ENCODE assay signal across 25 cellular contexts in the genomic region with DNA sequence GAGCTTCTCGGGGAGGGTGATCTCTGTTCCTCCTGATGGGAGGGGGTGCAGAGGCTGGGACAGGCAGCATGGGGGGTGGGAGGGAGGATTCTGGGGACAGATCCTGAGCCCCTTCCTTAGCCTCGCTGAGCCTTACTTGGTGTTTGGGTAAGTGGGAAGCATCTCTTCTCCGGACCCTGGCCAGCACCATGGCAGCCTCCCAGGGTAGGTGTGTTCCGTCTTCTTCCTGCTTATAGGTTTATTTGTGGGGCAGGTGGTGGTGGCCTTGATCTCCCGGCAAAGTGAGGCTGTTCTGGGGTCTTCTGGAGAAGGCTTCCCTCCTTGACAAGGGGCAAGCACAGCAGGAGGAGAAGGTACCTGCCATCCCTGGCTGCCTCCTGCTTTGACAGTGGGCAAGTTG.
"Had no signal": no experiment of that assay in that cellular context is flagged by ENCODE, and none has a peak within 500 bp of the region (broad histone marks: within the 10 kb centered on the region; RNA-seq: fewer than 3 reads in every experiment).

No MANE protein-coding gene starts in this region.

- H3K36me3 ChIP-seq: cardiac muscle cell, Peyer's patch had no signal

- H3K4me3 Mint-ChIP-seq: activated B cell treated with CpG ODN at 0.5 μM for 24 hours; activated CD4-positive, alpha-beta memory T cell treated with anti-CD3 and anti-CD28 coated beads for 36 hours; activated naive CD8-positive, alpha-beta T cell treated with anti-CD3 and anti-CD28 coated beads for 36 hours; activated T-cell treated with anti-CD3 and anti-CD28 coated beads, Interleukin-2, amount 50 U/mL, for 72 hours; activated T-helper 17 cell treated with anti-CD3 and anti-CD28 coated beads, Interleukin-2, amount 50 U/mL, for 72 hours had no signal

- H3K9me3 Mint-ChIP-seq: activated B cell treated with CpG ODN at 0.5 μM for 24 hours; activated CD4-positive, alpha-beta memory T cell treated with anti-CD3 and anti-CD28 coated beads for 36 hours; activated naive CD8-positive, alpha-beta T cell treated with anti-CD3 and anti-CD28 coated beads for 36 hours; activated T-helper 17 cell treated with anti-CD3 and anti-CD28 coated beads, Interleukin-2, amount 50 U/mL, for 72 hours had no signal

- H3K4me1 Mint-ChIP-seq: activated B cell treated with CpG ODN at 0.5 μM for 24 hours; activated naive CD8-positive, alpha-beta T cell treated with anti-CD3 and anti-CD28 coated beads for 36 hours; activated T-helper 17 cell treated with anti-CD3 and anti-CD28 coated beads, Interleukin-2, amount 50 U/mL, for 72 hours had no signal

- H3K4me3 ChIP-seq: cardiac muscle cell, Peyer's patch had no signal

- ATAC-seq: activated T-cell treated with anti-CD3 and anti-CD28 coated beads, Interleukin-2, amount 50 U/mL, for 72 hours; activated T-helper 17 cell treated with anti-CD3 and anti-CD28 coated beads, Interleukin-2, amount 50 U/mL, for 72 hours; PC-3 had no signal

- H3K27me3 Mint-ChIP-seq: activated B cell treated with CpG ODN at 0.5 μM for 24 hours; activated CD4-positive, alpha-beta memory T cell treated with anti-CD3 and anti-CD28 coated beads for 36 hours; activated naive CD8-positive, alpha-beta T cell treated with anti-CD3 and anti-CD28 coated beads for 36 hours had no signal

- H3K4me1 ChIP-seq: Peyer's patch had no signal

- H3K27ac ChIP-seq: cardiac muscle cell, Peyer's patch, VCaP had no signal

- H3K27ac Mint-ChIP-seq: activated B cell treated with CpG ODN at 0.5 μM for 24 hours; activated CD4-positive, alpha-beta memory T cell treated with anti-CD3 and anti-CD28 coated beads for 36 hours; activated naive CD8-positive, alpha-beta T cell treated with anti-CD3 and anti-CD28 coated beads for 36 hours; activated T-cell treated with anti-CD3 and anti-CD28 coated beads, Interleukin-2, amount 50 U/mL, for 72 hours; activated T-helper 17 cell treated with anti-CD3 and anti-CD28 coated beads, Interleukin-2, amount 50 U/mL, for 72 hours had no signal

- DNase-seq: activated B cell treated with CpG ODN at 0.5 μM for 24 hours; activated CD4-positive, alpha-beta memory T cell treated with anti-CD3 and anti-CD28 coated beads for 36 hours; activated CD4-positive, alpha-beta T cell treated with anti-CD3 and anti-CD28 coated beads for 4 hours; activated CD4-positive, alpha-beta T cell treated with anti-CD3 and anti-CD28 coated beads, Interleukin-2, amount 50 U/mL, for 1 hour; activated CD4-positive, CD25-positive, alpha-beta regulatory T cell treated with anti-CD3 and anti-CD28 coated beads, Interleukin-2, amount 50 U/mL, for 72 hours; activated effector memory CD4-positive, alpha-beta T cell treated with anti-CD3 and anti-CD28 coated beads, Interleukin-2, amount 50 U/mL, for 16 hours; activated naive CD4-positive, alpha-beta T cell; activated naive CD4-positive, alpha-beta T cell treated with anti-CD3 and anti-CD28 coated beads, Interleukin-2, amount 50 U/mL, for 16 hours; activated naive CD8-positive, alpha-beta T cell treated with anti-CD3 and anti-CD28 coated beads for 36 hours; activated T-cell treated with anti-CD3 and anti-CD28 coated beads for 4 hours; activated T-cell treated with anti-CD3 and anti-CD28 coated beads, Interleukin-2, amount 50 U/mL, for 72 hours; amniotic stem cell; aorta; NCI-H146; NCI-H524 treated with DMSO at 0.1 percent for 48 hours; PC-3; Peyer's patch; RPMI8226; SIG-M5; T-helper 1 cell; T-helper 2 cell; T-helper 9 cell had no signal

- H3K9me3 ChIP-seq: Peyer's patch had no signal

- H3K27me3 ChIP-seq: cardiac muscle cell, Peyer's patch had no signal

- H3K36me3 Mint-ChIP-seq: activated CD4-positive, alpha-beta memory T cell treated with anti-CD3 and anti-CD28 coated beads for 36 hours; activated naive CD8-positive, alpha-beta T cell treated with anti-CD3 and anti-CD28 coated beads for 36 hours had no signal
